1 cellular context compared by ENCODE assay signal in the genomic region with DNA sequence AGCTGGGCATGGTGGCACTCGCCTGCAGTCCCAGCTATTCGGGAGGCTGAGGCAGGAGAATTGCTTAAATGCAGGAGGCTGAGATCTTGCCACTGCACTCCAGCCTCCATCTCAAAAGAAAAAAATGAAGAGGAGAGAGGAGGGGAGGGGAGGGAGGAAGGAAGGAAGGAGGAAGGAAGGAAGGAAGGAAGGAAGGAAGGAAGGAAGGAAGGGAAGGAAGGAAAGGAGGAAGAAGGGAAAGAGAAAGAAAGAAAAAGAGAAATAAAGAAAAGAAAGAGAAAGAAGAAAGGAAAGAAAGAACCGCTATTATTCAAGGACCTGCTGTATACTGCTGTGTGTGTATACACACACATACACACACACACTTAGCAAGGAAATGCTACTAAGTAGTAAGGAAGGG.
TF ChIP-seq lines count a peak whose summit lies in the region.

No MANE protein-coding gene starts in this region.

TF ChIP-seq in HEK293, 187 proteins besides CTCF, POLR2A, EP300 and RAD21:
- TF ChIP-seq, protein P1, sequence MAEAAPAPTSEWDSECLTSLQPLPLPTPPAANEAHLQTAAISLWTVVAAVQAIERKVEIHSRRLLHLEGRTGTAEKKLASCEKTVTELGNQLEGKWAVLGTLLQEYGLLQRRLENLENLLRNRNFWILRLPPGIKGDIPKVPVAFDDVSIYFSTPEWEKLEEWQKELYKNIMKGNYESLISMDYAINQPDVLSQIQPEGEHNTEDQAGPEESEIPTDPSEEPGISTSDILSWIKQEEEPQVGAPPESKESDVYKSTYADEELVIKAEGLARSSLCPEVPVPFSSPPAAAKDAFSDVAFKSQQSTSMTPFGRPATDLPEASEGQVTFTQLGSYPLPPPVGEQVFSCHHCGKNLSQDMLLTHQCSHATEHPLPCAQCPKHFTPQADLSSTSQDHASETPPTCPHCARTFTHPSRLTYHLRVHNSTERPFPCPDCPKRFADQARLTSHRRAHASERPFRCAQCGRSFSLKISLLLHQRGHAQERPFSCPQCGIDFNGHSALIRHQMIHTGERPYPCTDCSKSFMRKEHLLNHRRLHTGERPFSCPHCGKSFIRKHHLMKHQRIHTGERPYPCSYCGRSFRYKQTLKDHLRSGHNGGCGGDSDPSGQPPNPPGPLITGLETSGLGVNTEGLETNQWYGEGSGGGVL (tag by site-specific recombination; IDR thresholded peaks at IDR 0.05) = no peak
- TF ChIP-seq SETDB1 (IDR thresholded peaks at IDR 0.05; ENCODE audit: insufficient read length, low read length) (no peak), ZNF366 (tag by site-specific recombination; conservative IDR thresholded peaks at IDR 0.05) (peak; percentile 88)
